Comparison of ENCODE assay signal across 20 cellular contexts in genomic region chr9:108441251-108441650, GRCh38.
"Had no signal": no experiment of that assay in that cellular context is flagged by ENCODE, and none has a peak within 500 bp of the region (broad histone marks: within the 10 kb centered on the region; RNA-seq: fewer than 3 reads in every experiment).

No MANE protein-coding gene starts in this region.

- H3K4me1 ChIP-seq: left ventricle myocardium inferior, lower lobe of right lung, right atrium auricular region, upper lobe of right lung had no signal

- DNase-seq: central memory CD4-positive, alpha-beta T cell; cortex of kidney; dorsolateral prefrontal cortex; effector CD8-positive, alpha-beta T cell; immature natural killer cell; kidney; left cardiac atrium; left ventricle myocardium inferior; lower lobe of right lung; mesendoderm; naive B cell; nephron progenitor cell; small intestine; stimulated activated CD4-positive, alpha-beta T cell treated with anti-CD3 and anti-CD28 coated beads, Interleukin-12 subunit alpha, Interleukin-12 subunit beta, amount 100 ng/mL, for 4 hours; stimulated activated CD4-positive, alpha-beta T cell treated with anti-CD3 and anti-CD28 coated beads, Interleukin-2, amount 100 ng/mL, for 48 hours; stimulated activated naive CD4-positive, alpha-beta T cell treated with Interleukin-2 at 50 U/mL for 16 hours; tibial artery; upper lobe of right lung had no signal

- H3K9me3 ChIP-seq: left ventricle myocardium inferior, lower lobe of right lung, right atrium auricular region, tibial artery, upper lobe of right lung had no signal

- H3K27ac ChIP-seq: dorsolateral prefrontal cortex, left ventricle myocardium inferior, lower lobe of right lung, right atrium auricular region, upper lobe of right lung had no signal

- H3K4me3 ChIP-seq: dorsolateral prefrontal cortex, left ventricle myocardium inferior, lower lobe of right lung, right atrium auricular region, tibial artery, upper lobe of right lung had no signal

- H3K27me3 ChIP-seq: dorsolateral prefrontal cortex, right atrium auricular region, tibial artery, upper lobe of right lung had no signal

- ATAC-seq: esophagus mucosa, left cardiac atrium, lower lobe of right lung, upper lobe of right lung had no signal

- H3K36me3 ChIP-seq: left ventricle myocardium inferior, lower lobe of right lung, right atrium auricular region, tibial artery, upper lobe of right lung had no signal
